8 cellular contexts compared by ENCODE assay signal in genomic region chr9:2620876-2621677, GRCh38. TPM values are rescaled to one million over a fixed set of nuclear protein-coding genes. Genes with fewer than 3 reads are reported as not detected.
A peak's percentile ranks its signal among the peaks of the same experiment; 100 is the strongest.
DNase-seq lines count a peak whose midpoint lies in the region; ATAC-seq and TF ChIP-seq lines count a peak whose summit lies in the region.

No MANE protein-coding gene starts in this region.

- no TSS peak for BruUV-seq in IMR-90 (replicated peaks; lab: Mats Ljungman, UMichigan)

- TF ChIP-seq EP300 in gastroesophageal sphincter (IDR thresholded peaks at IDR 0.05), result no peak
- no peak for TF ChIP-seq EP300 in tibial nerve (IDR thresholded peaks at IDR 0.05)

- peak overlapping the region; percentile 50; the same call in 1 of the 2 replicates for H3K56ac ChIP-seq in IMR-90 (ENCODE audit: extremely low read depth, insufficient read depth, low read length)

- peak; percentile 30 for TF ChIP-seq CTCF in IMR-90 (conservative IDR thresholded peaks at IDR 0.05; ENCODE audit: low read depth, low read length)
- no peak for TF ChIP-seq CTCF in OCI-LY3 (IDR thresholded peaks at IDR 0.05; ENCODE audit: low read depth, low read length)
- TF ChIP-seq CTCF in gastroesophageal sphincter (IDR thresholded peaks at IDR 0.05), result peak in 3 of 4 experiments; percentile 42 to 48 (median 45)
- TF ChIP-seq CTCF in tibial nerve (IDR thresholded peaks at IDR 0.05), result no peak

- H3K4ac ChIP-seq in IMR-90 (ENCODE audit: low read depth, low read length), result peak overlapping the region; percentile 67

- peaks cover 2% of the 10 kb centered on the region; the same call in 1 of the 2 replicates for H3K4me1 ChIP-seq in IMR-90 (ENCODE audit: control insufficient read depth, insufficient read depth, low read length)
- peaks cover 22% of the 10 kb centered on the region for H3K4me1 ChIP-seq in OCI-LY3 (ENCODE audit: low read length)
- H3K4me1 ChIP-seq in gastroesophageal sphincter, result peaks cover 0 to 42% (median 0%) of the 10 kb centered on the region in 3 donors
- peaks cover 26% of the 10 kb centered on the region for H3K4me1 ChIP-seq in neuron (ENCODE audit: insufficient read depth, low read length)
- H3K4me1 ChIP-seq in tibial nerve, result peaks cover 0 to 35% (median 8%) of the 10 kb centered on the region in 4 donors

- H3K79me1 ChIP-seq in IMR-90 (ENCODE audit: low read depth in 1 of 2, low read length in 2 of 2), result peaks cover 27 to 28% of the 10 kb centered on the region in 2 experiments

- H3K27ac ChIP-seq in IMR-90 (ENCODE audit: insufficient read depth, low read length) (peak overlapping the region; percentile 70), OCI-LY3 (ENCODE audit: low read length) (no peak overlapping the region), gastroesophageal sphincter (peak overlapping the region; percentile 56 to 92 (median 86)), tibial nerve (peak overlapping the region in 2 of 4 donors; percentile 26 to 78)

- H3K4me3 ChIP-seq in IMR-90 (ENCODE audit: insufficient read depth, low read depth, low read length), result peak overlapping the region; percentile 79
- peak overlapping the region; percentile 89 for H3K4me3 ChIP-seq in OCI-LY3 (ENCODE audit: low read length)
- peak overlapping the region; percentile 87 to 89 for H3K4me3 ChIP-seq in gastroesophageal sphincter
- peak overlapping the region; percentile 61 for H3K4me3 ChIP-seq in neuron (ENCODE audit: low read length)
- H3K4me3 ChIP-seq in tibial nerve, result peak overlapping the region; percentile 38 to 65 (median 57)

- H4K8ac ChIP-seq in IMR-90 (ENCODE audit: low read depth in 2 of 2, low read length in 2 of 2), result peak overlapping the region; percentile 65 to 82; a peak in 3 of 4 replicates

- no peak overlapping the region for H2BK20ac ChIP-seq in IMR-90 (ENCODE audit: low read depth, low read length)

- H3K9ac ChIP-seq in IMR-90 (ENCODE audit: low read depth, low read length) (peak overlapping the region; percentile 61), OCI-LY3 (ENCODE audit: low read length) (peak overlapping the region; percentile 37; the same call in 1 of the 2 replicates)

- ATAC-seq in GM21528 (IDR thresholded peaks at IDR 0.05; ENCODE audit: low FRiP score, unreplicated experiment), result peak; percentile 50
- peak; percentile 88 for ATAC-seq in IMR-90 (ENCODE audit: low read depth)
- peak; percentile 87 for ATAC-seq in gastroesophageal sphincter

- peak overlapping the region; percentile 48 for H2BK120ac ChIP-seq in IMR-90 (ENCODE audit: low read depth, low read length)

- peak; percentile 42 for TF ChIP-seq RAD21 in IMR-90 (IDR thresholded peaks at IDR 0.05; ENCODE audit: low read length)

- intact Hi-C loops in IMR-90 (cut with micrococcal nuclease), result loop anchor here (1.0 to 5.0 kb wide), 8 partner anchors 108 to 604 kb away; partner anchors contain the start of gene SMARCA2

- H2BK5ac ChIP-seq in IMR-90 (ENCODE audit: low read depth, low read length, poor library complexity, severe bottlenecking), result no peak overlapping the region

- 3% methylated on average over 28 of the region's 60 CpGs; no CpG with 5 or more reads in 1 of the 2 experiments for WGBS in IMR-90 (ENCODE audit: extremely low coverage in 2 of 2, insufficient read length in 1 of 2), 2 experiments
- WGBS in gastroesophageal sphincter (ENCODE audit: low coverage in 1 of 2), 2 donors, result 0 to 17% methylated on average over 5 to 7 of the region's 60 CpGs
- 5 to 6% methylated on average over 22 to 36 of the region's 60 CpGs for WGBS in tibial nerve, 2 donors

- peak overlapping the region; percentile 88 for H2AFZ ChIP-seq in IMR-90 (replicated peaks; ENCODE audit: low read length, poor library complexity)
- no peak overlapping the region; the same call in 1 of the 2 replicates for H2AFZ ChIP-seq in OCI-LY3 (ENCODE audit: low read depth, low read length)
- H2AFZ ChIP-seq in neuron (ENCODE audit: low read depth, low read length), result peak overlapping the region; percentile 92

- peak overlapping the region; percentile 22; the same call in 1 of the 2 replicates for H4K5ac ChIP-seq in IMR-90 (ENCODE audit: low read depth, low read length)

- H3K9me1 ChIP-seq in IMR-90 (ENCODE audit: insufficient read depth, low read length), result 0 out of 2 replicates have a peak, but pooled peaks cover 3% of the 10 kb centered on the region

- peak overlapping the region; percentile 93 for H4K91ac ChIP-seq in IMR-90 (ENCODE audit: insufficient read depth, low read depth, low read length)

- peak; percentile 85 for DNase-seq in COR-L47 (lab: John Stamatoyannopoulos, UW)
- peak; percentile 87 for DNase-seq in IMR-90
- DNase-seq in activated naive CD4-positive, alpha-beta T cell treated with Interleukin-2 at 50 U/mL for 16 hours, result peak; percentile 73
- DNase-seq in tibial nerve (ENCODE audit: low spot score in 2 of 2), result no peak

- POLR2A ChIA-PET in IMR-90 (lab: Charles Lee; ENCODE audit: unreplicated experiment), result no interaction called here

- H3K4me2 ChIP-seq in IMR-90 (ENCODE audit: low read depth, low read length) (peak overlapping the region; percentile 93), OCI-LY3 (ENCODE audit: low read length) (peak overlapping the region; percentile 70)

- no peaks in the 10 kb centered on the region for H3K79me2 ChIP-seq in OCI-LY3 (ENCODE audit: low read length)

- H3K14ac ChIP-seq in IMR-90 (replicated peaks; ENCODE audit: low read depth, low read length), result peak overlapping the region; percentile 54

- H4K20me1 ChIP-seq in IMR-90 (ENCODE audit: insufficient read depth, low read length) (peaks cover 26% of the 10 kb centered on the region), OCI-LY3 (ENCODE audit: insufficient read depth, low read length) (no peaks in the 10 kb centered on the region)

- no peak overlapping the region for H2BK15ac ChIP-seq in IMR-90 (ENCODE audit: low read depth, low read length)

- no peak overlapping the region for H2AK5ac ChIP-seq in IMR-90 (ENCODE audit: low read depth, low read length)

- H3K27me3 ChIP-seq in IMR-90 (ENCODE audit: control insufficient read depth, insufficient read depth, low read length) (no peaks in the 10 kb centered on the region), OCI-LY3 (ENCODE audit: low read depth, low read length) (peaks cover 4% of the 10 kb centered on the region; the same call in 1 of the 2 replicates), gastroesophageal sphincter (no peaks in the 10 kb centered on the region), neuron (ENCODE audit: insufficient read depth, low read length) (no peaks in the 10 kb centered on the region), tibial nerve (peaks cover 0 to 21% of the 10 kb centered on the region in 2 donors)

- peak overlapping the region; percentile 45; the same call in 1 of the 2 replicates for H3K18ac ChIP-seq in IMR-90 (ENCODE audit: low read depth, low read length)

- in situ Hi-C loops in IMR-90 (cut with MboI; ENCODE audit: low sequenced_read_pairs), result loop anchor here (10.0 kb wide), 1 partner anchor 214 kb away; no protein-coding TSS in a partner anchor

- dilution Hi-C loops in IMR-90 (cut with HindIII; ENCODE audit: low sequenced_read_pairs, unreplicated experiment), result no loop called here

- no peaks in the 10 kb centered on the region for H3K36me3 ChIP-seq in IMR-90 (ENCODE audit: control insufficient read depth, insufficient read depth, low read length)
- no peaks in the 10 kb centered on the region for H3K36me3 ChIP-seq in OCI-LY3 (replicated peaks; ENCODE audit: low read depth, low read length)
- no peaks in the 10 kb centered on the region for H3K36me3 ChIP-seq in gastroesophageal sphincter
- no peaks in the 10 kb centered on the region for H3K36me3 ChIP-seq in neuron (ENCODE audit: insufficient read depth, low read length)
- H3K36me3 ChIP-seq in tibial nerve, result no peaks in the 10 kb centered on the region

- H3K23ac ChIP-seq in IMR-90 (ENCODE audit: low read depth, low read length), result peak overlapping the region; percentile 54; the same call in 1 of the 2 replicates

- CTCF ChIA-PET in IMR-90 (lab: Yijun Ruan, JAX), result no interaction called here

- peak; percentile 64 for TF ChIP-seq POLR2A in IMR-90 (IDR thresholded peaks at IDR 0.05; ENCODE audit: low read depth, low read length)
- peak; percentile 24 to 32 for TF ChIP-seq POLR2A in gastroesophageal sphincter (IDR thresholded peaks at IDR 0.05)
- no peak for TF ChIP-seq POLR2A in tibial nerve (IDR thresholded peaks at IDR 0.05)

- peak overlapping the region; percentile 91 for H2AK9ac ChIP-seq in IMR-90 (replicated peaks; ENCODE audit: low read depth, low read length, poor library complexity)

- H3K9me3 ChIP-seq in IMR-90 (ENCODE audit: control insufficient read depth, insufficient read depth, low read length) (no peaks in the 10 kb centered on the region), OCI-LY3 (ENCODE audit: insufficient read depth, low read length) (no peaks in the 10 kb centered on the region), gastroesophageal sphincter (no peaks in the 10 kb centered on the region), neuron (ENCODE audit: low read length) (no peaks in the 10 kb centered on the region), tibial nerve (no peaks in the 10 kb centered on the region)

TF ChIP-seq in IMR-90, 13 proteins besides CTCF, POLR2A, EP300 and RAD21 (continues in another document):
- TF ChIP-seq FOS (IDR thresholded peaks at IDR 0.05; ENCODE audit: low read depth, low read length) (0 out of 2 replicates have a peak, but pooled peaks have one; percentile 14), SMC3 (IDR thresholded peaks at IDR 0.05; ENCODE audit: low read depth, low read length) (peak; percentile 15), BHLHE40 (IDR thresholded peaks at IDR 0.05; ENCODE audit: low read depth, low read length) (no peak), USF2 (IDR thresholded peaks at IDR 0.05; ENCODE audit: low read depth, low read length) (peak; percentile 78), MXI1 (IDR thresholded peaks at IDR 0.05; ENCODE audit: borderline replicate concordance, low read depth, low read length) (no peak; the same call in 1 of the 2 replicates), RCOR1 (IDR thresholded peaks at IDR 0.05; ENCODE audit: insufficient replicate concordance, low read length) (peak; percentile 85), CEBPB (IDR thresholded peaks at IDR 0.05; ENCODE audit: low read depth, low read length) (peak; percentile 92), MAZ (IDR thresholded peaks at IDR 0.05; ENCODE audit: borderline replicate concordance, low read depth, low read length) (0 out of 2 replicates have a peak, but pooled peaks have one; percentile 11)

RNA-seq across cellular contexts. Expression of gene VLDLR, which starts 0.5 kb away (rescaled TPM):
- total RNA-seq in IMR-90 (2012; rRNA removed), result 8.3 and 9.0 TPM in 2 replicates
- polyA plus RNA-seq in IMR-90 (2012; rRNA removed), result 8.3 and 10.2 TPM in 2 replicates
- 4.2 and 5.7 TPM in 2 replicates for polyA plus RNA-seq in IMR-90 (2012; cell fraction: cytosol; rRNA removed)
- 5.6 and 17.1 TPM in 2 replicates for polyA plus RNA-seq in IMR-90 (2012; cell fraction: nucleus; rRNA removed; ENCODE audit: low replicate concordance)
- 10 to 100 TPM; 19.0 to 26.3 (median 20.8) TPM for total RNA-seq in gastroesophageal sphincter
- total RNA-seq in tibial nerve, result 10 to 100 TPM in 3 of 4 donors, 1 to 10 TPM in 1; 9.0 to 14.0 (median 11.1) TPM

Comparison
In these comparisons a context has a peak if more than half of its experiments do, and no peak if none do; other contexts are left out.
1. DNase-seq: peak in COR-L47 (single experiment), IMR-90 (single experiment) and activated naive CD4-positive, alpha-beta T cell treated with Interleukin-2 at 50 U/mL for 16 hours (single experiment); none in tibial nerve (0 of 2).
2. CTCF ChIP-seq: peak in IMR-90 (single experiment) and gastroesophageal sphincter (3 of 4); none in OCI-LY3 (single experiment) and tibial nerve (0 of 5).
3. POLR2A ChIP-seq: peak in IMR-90 (single experiment) and gastroesophageal sphincter (2 of 2); none in tibial nerve (0 of 2).
4. Peak in every context shown above with its lines, with median percentiles within 50 percentile points of each other: ATAC-seq and H3K4me3 ChIP-seq.